Comparison of ENCODE assay signal across 8 cellular contexts in genomic region chr7:100053201-100053600, GRCh38. TPM values are rescaled to one million over a fixed set of nuclear protein-coding genes. Genes with fewer than 3 reads are reported as not detected.
DNase-seq lines count a peak whose midpoint lies in the region; ATAC-seq and FAIRE-seq lines count a peak whose summit lies in the region.

No MANE protein-coding gene starts in this region.

- no peak overlapping the region for H3K27ac Mint-ChIP-seq in natural killer cell treated with Interleukin-12 subunit alpha and Interleukin-12 subunit beta and Interleukin-15 and Interleukin-18, amount 100 ng/mL, for 72 hours

- peaks cover 7 to 17% of the 10 kb centered on the region in 2 donors for H3K4me1 Mint-ChIP-seq in natural killer cell treated with Interleukin-12 subunit alpha and Interleukin-12 subunit beta and Interleukin-15 and Interleukin-18, amount 100 ng/mL, for 72 hours (ENCODE audit: low read depth in 2 of 2)

- peak; percentile 87 for FAIRE-seq in islet of Langerhans (lab: Jason Lieb, UNC)

- no peaks in the 10 kb centered on the region for H3K27me3 Mint-ChIP-seq in natural killer cell treated with Interleukin-12 subunit alpha and Interleukin-12 subunit beta and Interleukin-15 and Interleukin-18, amount 100 ng/mL, for 72 hours

- DNase-seq in DMS114 treated with DMSO at 0.1 percent for 48 hours (lab: John Stamatoyannopoulos, UW; ENCODE audit: unreplicated experiment) (peak; percentile 69), HS-5 (ENCODE audit: low read depth) (peak; percentile 15), NCI-H748 treated with DMSO at 0.1 percent for 48 hours (lab: John Stamatoyannopoulos, UW) (peak; percentile 26), astrocyte of the hippocampus (ENCODE audit: low read depth, low spot score) (peak; percentile 59)
- no peak for DNase-seq in natural killer cell treated with Interleukin-12 subunit alpha and Interleukin-12 subunit beta and Interleukin-15 and Interleukin-18, amount 100 ng/mL, for 72 hours (ENCODE audit: low spot score)

- no peak overlapping the region for H3K4me3 Mint-ChIP-seq in natural killer cell treated with Interleukin-12 subunit alpha and Interleukin-12 subunit beta and Interleukin-15 and Interleukin-18, amount 100 ng/mL, for 72 hours

- H3K9me3 Mint-ChIP-seq in natural killer cell treated with Interleukin-12 subunit alpha and Interleukin-12 subunit beta and Interleukin-15 and Interleukin-18, amount 100 ng/mL, for 72 hours, result no peaks in the 10 kb centered on the region

- ATAC-seq in HG03439 (IDR thresholded peaks at IDR 0.05; ENCODE audit: unreplicated experiment) (no peak), GM18868 (IDR thresholded peaks at IDR 0.05; ENCODE audit: unreplicated experiment) (no peak)
- no peak for ATAC-seq in natural killer cell treated with Interleukin-12 subunit alpha and Interleukin-12 subunit beta and Interleukin-15 and Interleukin-18, amount 100 ng/mL, for 72 hours

- H3K36me3 Mint-ChIP-seq in natural killer cell treated with Interleukin-12 subunit alpha and Interleukin-12 subunit beta and Interleukin-15 and Interleukin-18, amount 100 ng/mL, for 72 hours, result no peaks in the 10 kb centered on the region

RNA-seq across cellular contexts. Expression of gene ZSCAN21, which starts 3.6 kb away (rescaled TPM):
- total RNA-seq in natural killer cell treated with Interleukin-12 subunit alpha and Interleukin-12 subunit beta and Interleukin-15 and Interleukin-18, amount 100 ng/mL, for 72 hours, result 10 to 100 TPM in 1 of 2 donors, 1 to 10 TPM in 1; 8.7 to 11.0 TPM

RNA-seq across cellular contexts. Expression of gene ZNF3, which starts 28.3 kb away (rescaled TPM):
- 10 to 100 TPM; 19.6 to 33.6 TPM for total RNA-seq in natural killer cell treated with Interleukin-12 subunit alpha and Interleukin-12 subunit beta and Interleukin-15 and Interleukin-18, amount 100 ng/mL, for 72 hours

RNA-seq across cellular contexts. Expression of gene COPS6, which starts 35.6 kb away (rescaled TPM):
- 10 to 100 TPM; 81.8 to 88.8 TPM for total RNA-seq in natural killer cell treated with Interleukin-12 subunit alpha and Interleukin-12 subunit beta and Interleukin-15 and Interleukin-18, amount 100 ng/mL, for 72 hours

RNA-seq across cellular contexts. Expression of gene ZKSCAN1, which starts 37.8 kb away (rescaled TPM):
- total RNA-seq in natural killer cell treated with Interleukin-12 subunit alpha and Interleukin-12 subunit beta and Interleukin-15 and Interleukin-18, amount 100 ng/mL, for 72 hours, result 10 to 100 TPM; 64.9 to 70.6 TPM

RNA-seq across cellular contexts. Expression of gene MCM7, which starts 48.0 kb away (rescaled TPM):
- total RNA-seq in natural killer cell treated with Interleukin-12 subunit alpha and Interleukin-12 subunit beta and Interleukin-15 and Interleukin-18, amount 100 ng/mL, for 72 hours, result 100 to 1,000 TPM; 248 to 526 TPM
